17 cellular contexts compared by ENCODE assay signal in the genomic region with DNA sequence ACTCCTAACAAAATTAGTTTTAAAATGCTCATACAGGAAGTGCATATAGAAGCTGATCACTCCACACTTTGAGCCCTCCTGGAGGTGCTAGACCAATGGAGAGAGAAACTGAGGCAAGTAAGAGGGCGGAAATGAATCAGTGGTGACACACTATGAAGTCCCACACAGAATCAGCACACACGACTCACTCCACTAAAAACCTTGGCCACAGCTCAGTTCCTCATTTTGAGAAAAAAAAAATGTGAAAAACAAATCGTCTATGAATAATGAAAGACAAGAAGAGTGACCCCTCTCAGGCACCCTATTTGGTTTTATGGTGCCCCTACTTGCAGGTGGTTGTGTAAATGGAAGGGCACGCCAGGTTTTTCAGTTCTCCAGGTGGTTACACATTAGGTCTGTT.
DNase-seq lines count a peak whose midpoint lies in the region; FAIRE-seq and TF ChIP-seq lines count a peak whose summit lies in the region.
"Had no signal": no experiment of that assay in that cellular context is flagged by ENCODE, and none has a peak within 500 bp of the region (broad histone marks: within the 10 kb centered on the region; RNA-seq: fewer than 3 reads in every experiment).

No MANE protein-coding gene starts in this region.

- H3K36me3 ChIP-seq in OCI-LY1 (ENCODE audit: insufficient read depth, low read length) = no peaks in the 10 kb centered on the region

- no peaks in the 10 kb centered on the region for H3F3A ChIP-seq in OCI-LY1 (ENCODE audit: insufficient read depth, low read length)

- no peak overlapping the region for H3K4me2 ChIP-seq in OCI-LY1 (ENCODE audit: low read length)

- FAIRE-seq in HTR-8/SVneo (lab: Jason Lieb, UNC) = no peak
- FAIRE-seq: A204.1, G401.6 had no signal

- no peak overlapping the region for H3K27ac ChIP-seq in OCI-LY1 (ENCODE audit: low read depth, low read length, poor library complexity, severe bottlenecking)

- TF ChIP-seq CTCF in OCI-LY1 (IDR thresholded peaks at IDR 0.05; ENCODE audit: low read length) = no peak

- DNase-seq in SIG-M5 treated with dmso at 0.1 percent for 504 hours (lab: John Stamatoyannopoulos, UW; ENCODE audit: unreplicated experiment) = peak; percentile 16
- no peak for DNase-seq in SIG-M5 (lab: John Stamatoyannopoulos, UW)
- DNase-seq in HT1080 (ENCODE audit: low read depth) = peak; percentile 3
- peak; percentile 19 for DNase-seq in left kidney (ENCODE audit: low read depth, low spot score)
- no peak for DNase-seq in HTR-8/SVneo (ENCODE audit: insufficient read length, low spot score)
- DNase-seq in COR-L47 (lab: John Stamatoyannopoulos, UW) = no peak
- no peak for DNase-seq in stimulated activated CD4-positive, alpha-beta T cell treated with anti-CD3 and anti-CD28 coated beads, Interleukin-4, amount 100 ng/mL, for 4 hours
- DNase-seq: Calu3, DMS79, H9, NCI-H2081, NCI-H510A treated with DMSO at 0.1 percent for 48 hours, Right ventricle myocardium superior, T-helper 2 cell had no signal

- H3K9me2 ChIP-seq in OCI-LY1 (ENCODE audit: low read depth, low read length) = no peaks in the 10 kb centered on the region

- H3K9me3 ChIP-seq in OCI-LY1 (ENCODE audit: low read length) = no peaks in the 10 kb centered on the region

- no peaks in the 10 kb centered on the region for H3K27me3 ChIP-seq in OCI-LY1 (ENCODE audit: insufficient read depth, low read length)

- no peak overlapping the region for H3K4me3 ChIP-seq in OCI-LY1 (ENCODE audit: low read depth, low read length, poor library complexity, severe bottlenecking)

- no peak overlapping the region for H3K9ac ChIP-seq in OCI-LY1 (ENCODE audit: low read length)

- no peaks in the 10 kb centered on the region for H4K20me1 ChIP-seq in OCI-LY1 (ENCODE audit: insufficient read depth, low read length)

- no peaks in the 10 kb centered on the region for H3K79me2 ChIP-seq in OCI-LY1 (ENCODE audit: insufficient read depth, low read length)

- peak overlapping the region; percentile 81; the same call in 1 of the 2 replicates for H2AFZ ChIP-seq in OCI-LY1 (ENCODE audit: low read length)

- H3K4me1 ChIP-seq in OCI-LY1 (ENCODE audit: insufficient read depth, low read length, severe bottlenecking) = peaks cover 18% of the 10 kb centered on the region

Comparison
In these comparisons a context has a peak if more than half of its experiments do, and no peak if none do; other contexts are left out.
1. DNase-seq: peak in SIG-M5 treated with dmso at 0.1 percent for 504 hours (single experiment), HT1080 (single experiment) and left kidney (single experiment); none in SIG-M5 (single experiment), HTR-8/SVneo (single experiment), COR-L47 (single experiment) and stimulated activated CD4-positive, alpha-beta T cell treated with anti-CD3 and anti-CD28 coated beads, Interleukin-4, amount 100 ng/mL, for 4 hours (0 of 2).